In the genomic region with DNA sequence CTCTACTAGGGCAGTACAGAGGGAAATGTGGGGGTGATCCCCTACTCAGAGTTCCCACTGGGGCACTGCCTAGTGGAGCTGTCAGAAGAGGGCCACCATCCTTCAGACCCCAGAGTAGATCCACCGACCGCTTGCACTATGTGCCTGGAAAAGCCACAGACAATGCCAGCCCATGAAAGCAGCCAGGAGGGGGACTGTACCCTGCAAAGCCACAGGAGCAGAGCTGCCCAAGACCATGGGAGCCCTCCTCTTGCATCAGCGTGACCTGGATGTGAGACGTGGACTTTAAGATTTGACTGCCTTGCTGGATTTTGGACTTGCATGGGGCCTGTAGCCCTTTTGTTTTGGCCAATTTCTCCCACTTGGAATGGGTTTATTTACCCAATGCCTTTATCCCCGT, we compare ENCODE assay signal across 2 cellular contexts.
A peak's percentile ranks its signal among the peaks of the same experiment; 100 is the strongest.
TF ChIP-seq lines count a peak whose summit lies in the region.
"Not testable (repeated sequence)": the region's sequence is repeated elsewhere in the genome, so short reads cannot be mapped to it uniquely, and the experiment has no call there.

No MANE protein-coding gene starts in this region.

TF ChIP-seq in WTC11, 78 proteins besides CTCF, POLR2A, EP300 and RAD21:
- TF ChIP-seq GABPB1 (CRISPR knock-in tag; IDR thresholded peaks at IDR 0.05), result peak; percentile 54
TF ChIP-seq in WTC11: peak in this region for 1; not testable (repeated sequence) for 77.

TF ChIP-seq in HepG2, 621 proteins besides CTCF, POLR2A, EP300 and RAD21:
- TF ChIP-seq CEBPG (CRISPR knock-in tag; IDR thresholded peaks at IDR 0.05), result peak; percentile 28; the same call in 1 of the 2 replicates
- 0 out of 2 replicates have a peak, but pooled peaks have one; percentile 22 for TF ChIP-seq ZNF280D (CRISPR knock-in tag; IDR thresholded peaks at IDR 0.05)
- peak; percentile 61 for TF ChIP-seq HNF4A (CRISPR knock-in tag; IDR thresholded peaks at IDR 0.05)
- 0 out of 2 replicates have a peak, but pooled peaks have one; percentile 15 for TF ChIP-seq PITX1 (CRISPR knock-in tag; IDR thresholded peaks at IDR 0.05)
- TF ChIP-seq, protein P1, sequence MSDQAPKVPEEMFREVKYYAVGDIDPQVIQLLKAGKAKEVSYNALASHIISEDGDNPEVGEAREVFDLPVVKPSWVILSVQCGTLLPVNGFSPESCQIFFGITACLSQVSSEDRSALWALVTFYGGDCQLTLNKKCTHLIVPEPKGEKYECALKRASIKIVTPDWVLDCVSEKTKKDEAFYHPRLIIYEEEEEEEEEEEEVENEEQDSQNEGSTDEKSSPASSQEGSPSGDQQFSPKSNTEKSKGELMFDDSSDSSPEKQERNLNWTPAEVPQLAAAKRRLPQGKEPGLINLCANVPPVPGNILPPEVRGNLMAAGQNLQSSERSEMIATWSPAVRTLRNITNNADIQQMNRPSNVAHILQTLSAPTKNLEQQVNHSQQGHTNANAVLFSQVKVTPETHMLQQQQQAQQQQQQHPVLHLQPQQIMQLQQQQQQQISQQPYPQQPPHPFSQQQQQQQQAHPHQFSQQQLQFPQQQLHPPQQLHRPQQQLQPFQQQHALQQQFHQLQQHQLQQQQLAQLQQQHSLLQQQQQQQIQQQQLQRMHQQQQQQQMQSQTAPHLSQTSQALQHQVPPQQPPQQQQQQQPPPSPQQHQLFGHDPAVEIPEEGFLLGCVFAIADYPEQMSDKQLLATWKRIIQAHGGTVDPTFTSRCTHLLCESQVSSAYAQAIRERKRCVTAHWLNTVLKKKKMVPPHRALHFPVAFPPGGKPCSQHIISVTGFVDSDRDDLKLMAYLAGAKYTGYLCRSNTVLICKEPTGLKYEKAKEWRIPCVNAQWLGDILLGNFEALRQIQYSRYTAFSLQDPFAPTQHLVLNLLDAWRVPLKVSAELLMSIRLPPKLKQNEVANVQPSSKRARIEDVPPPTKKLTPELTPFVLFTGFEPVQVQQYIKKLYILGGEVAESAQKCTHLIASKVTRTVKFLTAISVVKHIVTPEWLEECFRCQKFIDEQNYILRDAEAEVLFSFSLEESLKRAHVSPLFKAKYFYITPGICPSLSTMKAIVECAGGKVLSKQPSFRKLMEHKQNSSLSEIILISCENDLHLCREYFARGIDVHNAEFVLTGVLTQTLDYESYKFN (CRISPR knock-in tag; conservative IDR thresholded peaks at IDR 0.05), result peak; percentile 27; the same call in 1 of the 2 replicates
- TF ChIP-seq HNF4G (IDR thresholded peaks at IDR 0.05; ENCODE audit: borderline replicate concordance, low read depth, low read length), result 0 out of 2 replicates have a peak, but pooled peaks have one; percentile 31
- not testable (repeated sequence) for TF ChIP-seq HNF4G (CRISPR knock-in tag; IDR thresholded peaks at IDR 0.05; ENCODE audit: borderline replicate concordance, low read depth)
